10 cellular contexts compared by ENCODE assay signal in the genomic region with DNA sequence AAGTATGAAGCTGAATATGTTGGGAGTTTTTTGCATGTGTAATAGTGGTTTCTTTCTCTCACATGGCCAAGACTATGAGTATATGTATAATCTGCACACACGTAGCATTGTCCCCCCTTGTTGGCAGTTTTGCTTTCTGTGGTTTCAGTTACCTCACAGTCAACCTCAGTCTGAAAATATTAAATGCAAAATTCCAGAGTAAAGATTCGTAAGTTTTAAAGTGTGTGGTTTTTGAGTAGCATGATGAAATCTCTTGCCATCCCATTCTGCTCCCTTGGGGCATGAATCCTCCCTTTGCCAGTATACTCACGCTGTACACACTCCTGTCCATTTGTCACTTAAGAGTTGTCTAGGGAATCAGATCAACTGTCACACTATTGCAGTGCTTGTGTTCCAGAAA.
DNase-seq lines count a peak whose midpoint lies in the region; ATAC-seq, FAIRE-seq and TF ChIP-seq lines count a peak whose summit lies in the region.
"Had no signal": no experiment of that assay in that cellular context is flagged by ENCODE, and none has a peak within 500 bp of the region (broad histone marks: within the 10 kb centered on the region; RNA-seq: fewer than 3 reads in every experiment).

No MANE protein-coding gene starts in this region.

- DNase-seq in GM12892 (ENCODE audit: insufficient read length) (no peak), SK-N-MC (ENCODE audit: low read depth, low spot score) (peak; percentile 87), kidney tubule cell (ENCODE audit: low spot score) (peak; percentile 68), SK-N-DZ (ENCODE audit: low spot score) (no peak), immature natural killer cell (no peak)
- DNase-seq: SHP77 had no signal

- ATAC-seq in HG02852 (IDR thresholded peaks at IDR 0.05; ENCODE audit: unreplicated experiment) (peak; percentile 48), HG03135 (IDR thresholded peaks at IDR 0.05; ENCODE audit: unreplicated experiment) (no peak), HG03139 (IDR thresholded peaks at IDR 0.05; ENCODE audit: unreplicated experiment) (no peak)

- no peak overlapping the region for H3K27ac Mint-ChIP-seq in immature natural killer cell

- H3K9me3 ChIP-seq in SK-N-MC (ENCODE audit: low read depth, low read length), result no peaks in the 10 kb centered on the region

- H3K9ac ChIP-seq in SK-N-MC (ENCODE audit: insufficient read length), result peak overlapping the region; percentile 68

- no peak for TF ChIP-seq POLR2A in GM12892 (IDR thresholded peaks at IDR 0.05; ENCODE audit: low read depth, low read length)

- H3K27ac ChIP-seq in SK-N-MC, result peak overlapping the region; percentile 91
- H3K27ac ChIP-seq: coronary artery had no signal

- no peaks in the 10 kb centered on the region for H3K36me3 ChIP-seq in SK-N-MC (ENCODE audit: insufficient read depth, low read length)

- H3K27me3 Mint-ChIP-seq in immature natural killer cell (ENCODE audit: low read depth in 3 of 3), result peaks cover 0 to 4% (median 2%) of the 10 kb centered on the region in 3 donors

- peaks cover 0 to 2% (median 0%) of the 10 kb centered on the region in 6 donors for H3K9me3 Mint-ChIP-seq in immature natural killer cell

- no peak overlapping the region for H3K4me3 Mint-ChIP-seq in immature natural killer cell

- peak overlapping the region; percentile 44 for H3K4me3 ChIP-seq in SK-N-MC
- H3K4me3 ChIP-seq: coronary artery had no signal

- no peaks in the 10 kb centered on the region for H3K4me1 Mint-ChIP-seq in immature natural killer cell

- no peaks in the 10 kb centered on the region for H3K36me3 Mint-ChIP-seq in immature natural killer cell

- FAIRE-seq in GM12892 (lab: Jason Lieb, UNC), result peak; percentile 61

Comparison
In these comparisons a context has a peak if more than half of its experiments do, and no peak if none do; other contexts are left out.
1. DNase-seq: peak in SK-N-MC (single experiment) and kidney tubule cell (single experiment); none in GM12892 (single experiment), SK-N-DZ (single experiment) and immature natural killer cell (0 of 3).